ENCODE assay signal across 14 cellular contexts in genomic region chr7:18019562-18019961, GRCh38. TPM values are rescaled to one million over a fixed set of nuclear protein-coding genes. Genes with fewer than 3 reads are reported as not detected.
A peak's percentile ranks its signal among the peaks of the same experiment; 100 is the strongest.
DNase-seq lines count a peak whose midpoint lies in the region; TF ChIP-seq lines count a peak whose summit lies in the region.
"Had no signal": no experiment of that assay in that cellular context is flagged by ENCODE, and none has a peak within 500 bp of the region (broad histone marks: within the 10 kb centered on the region; RNA-seq: fewer than 3 reads in every experiment).

No MANE protein-coding gene starts in this region.

- intact Hi-C loops in left ventricle myocardium inferior (cut with micrococcal nuclease): no loop called here
- intact Hi-C loops in thyroid gland (cut with DNase I): no loop called here
- intact Hi-C loops in CD4-positive, alpha-beta memory T cell (cut with micrococcal nuclease): no loop called here

- CTCF ChIA-PET in CD4-positive, alpha-beta memory T cell (lab: Charles Lee; ENCODE audit: partially characterized antibody): no interaction called here

- H3K9me3 Mint-ChIP-seq in CD4-positive, alpha-beta memory T cell: peaks cover 0 to 4% (median 0%) of the 10 kb centered on the region in 8 donors
- H3K9me3 Mint-ChIP-seq: activated T-helper 2 cell treated with anti-CD3 and anti-CD28 coated beads, Interferon-gamma antibody, Interleukin-2, Interleukin-4, amounts not matched to agents 10 μg/mL and 5 μg/mL and 100 μg/mL, durations not matched to agents 14 hours and 24 hours and 36 hours; nephron progenitor cell had no signal

- H3K9ac ChIP-seq in adipocyte (ENCODE audit: low read length): peak overlapping the region; percentile 72

- H3K4me1 ChIP-seq in adipocyte (ENCODE audit: control insufficient read depth, insufficient read depth, low read length) (peaks cover 19% of the 10 kb centered on the region), left ventricle myocardium inferior (peaks cover 8% of the 10 kb centered on the region), thyroid gland (peaks cover 10 to 18% of the 10 kb centered on the region in 2 donors)
- H3K4me1 ChIP-seq in CD4-positive, alpha-beta memory T cell (ENCODE audit: insufficient read depth, low read length): no peaks in the 10 kb centered on the region

- DNase-seq in HFF-Myc (ENCODE audit: extremely low read depth, low read depth): peak; percentile 49
- peak; percentile 52 for DNase-seq in adipocyte (ENCODE audit: low read depth)
- DNase-seq in left ventricle myocardium inferior: no peak
- no peak for DNase-seq in thyroid gland
- DNase-seq in COR-L47 (lab: John Stamatoyannopoulos, UW): no peak
- DNase-seq in SIG-M5 (lab: John Stamatoyannopoulos, UW): no peak
- DNase-seq in CD4-positive, alpha-beta memory T cell: no peak
- DNase-seq in GM20000 (ENCODE audit: low spot score): no peak
- DNase-seq: erythroblast, NCI-H446, nephron progenitor cell, T1000 had no signal

- H3K9me3 ChIP-seq in adipocyte (ENCODE audit: control insufficient read depth, low read length): peaks cover 2% of the 10 kb centered on the region
- H3K9me3 ChIP-seq in left ventricle myocardium inferior (replicated peaks): no peaks in the 10 kb centered on the region
- no peaks in the 10 kb centered on the region for H3K9me3 ChIP-seq in thyroid gland
- no peaks in the 10 kb centered on the region for H3K9me3 ChIP-seq in CD4-positive, alpha-beta memory T cell (ENCODE audit: control insufficient read depth in 1 of 2, low read length in 2 of 2)

- H3K36me3 Mint-ChIP-seq in CD4-positive, alpha-beta memory T cell: no peaks in the 10 kb centered on the region

- POLR2A ChIA-PET in CD4-positive, alpha-beta memory T cell (lab: Charles Lee; ENCODE audit: partially characterized antibody): no interaction called here

- no peak overlapping the region for H3K4me3 Mint-ChIP-seq in CD4-positive, alpha-beta memory T cell
- H3K4me3 Mint-ChIP-seq: nephron progenitor cell had no signal

- H3K27ac Mint-ChIP-seq in CD4-positive, alpha-beta memory T cell: no peak overlapping the region
- H3K27ac Mint-ChIP-seq: activated T-helper 2 cell treated with anti-CD3 and anti-CD28 coated beads, Interferon-gamma antibody, Interleukin-2, Interleukin-4, amounts not matched to agents 10 μg/mL and 5 μg/mL and 100 μg/mL, durations not matched to agents 14 hours and 24 hours and 36 hours; nephron progenitor cell had no signal

- TF ChIP-seq CTCF in HFF-Myc (IDR thresholded peaks at IDR 0.05; ENCODE audit: low read depth, low read length, missing control alignments) (no peak), left ventricle myocardium inferior (IDR thresholded peaks at IDR 0.05; ENCODE audit: borderline replicate concordance) (no peak), thyroid gland (IDR thresholded peaks at IDR 0.05) (no peak), GM20000 (IDR thresholded peaks at IDR 0.05; ENCODE audit: extremely low read depth, missing control alignments) (no peak)

- H3K27me3 Mint-ChIP-seq in CD4-positive, alpha-beta memory T cell: peaks cover 13 to 16% of the 10 kb centered on the region in 2 donors

- WGBS in thyroid gland, 2 donors: 26 to 30% methylated on average over 1 of the region's 1 CpG

- H3K36me3 ChIP-seq in adipocyte (ENCODE audit: control insufficient read depth, insufficient read depth, low read length, severe bottlenecking): no peaks in the 10 kb centered on the region
- H3K36me3 ChIP-seq in left ventricle myocardium inferior: no peaks in the 10 kb centered on the region
- no peaks in the 10 kb centered on the region for H3K36me3 ChIP-seq in thyroid gland
- H3K36me3 ChIP-seq in CD4-positive, alpha-beta memory T cell (ENCODE audit: insufficient read depth, low read length): no peaks in the 10 kb centered on the region

- H3K4me3 ChIP-seq in HFF-Myc (replicated peaks; ENCODE audit: low read depth, low read length) (no peak overlapping the region), adipocyte (ENCODE audit: low read length) (peak overlapping the region; percentile 40), left ventricle myocardium inferior (no peak overlapping the region), thyroid gland (replicated peaks in 1 of 3) (no peak overlapping the region)
- no peak overlapping the region for H3K4me3 ChIP-seq in CD4-positive, alpha-beta memory T cell (ENCODE audit: low read length in 2 of 2)

- H3K27me3 ChIP-seq in adipocyte (replicated peaks; ENCODE audit: control insufficient read depth, insufficient read depth, low read length) (no peaks in the 10 kb centered on the region), left ventricle myocardium inferior (ENCODE audit: low read depth) (no peaks in the 10 kb centered on the region), thyroid gland (no peaks in the 10 kb centered on the region)
- no peaks in the 10 kb centered on the region for H3K27me3 ChIP-seq in CD4-positive, alpha-beta memory T cell (ENCODE audit: insufficient read depth, low read length)

- no peak for TF ChIP-seq POLR2A in thyroid gland (IDR thresholded peaks at IDR 0.05)

- H3K27ac ChIP-seq in left ventricle myocardium inferior (replicated peaks) (peak overlapping the region; percentile 66), thyroid gland (peak overlapping the region; percentile 24 to 65 (median 65))
- H3K27ac ChIP-seq in CD4-positive, alpha-beta memory T cell (ENCODE audit: low read depth, low read length): no peak overlapping the region
- H3K27ac ChIP-seq: HL-60 had no signal

- H3K4me1 Mint-ChIP-seq in CD4-positive, alpha-beta memory T cell: no peaks in the 10 kb centered on the region
- H3K4me1 Mint-ChIP-seq: nephron progenitor cell had no signal

RNA-seq across cellular contexts. Expression of gene PRPS1L1, which starts 8.1 kb away (rescaled TPM):
- total RNA-seq in left ventricle myocardium inferior (not detected), thyroid gland (not detected)
- total RNA-seq in CD4-positive, alpha-beta memory T cell: not detected
- polyA plus RNA-seq in CD4-positive, alpha-beta memory T cell: not detected
- total RNA-seq: activated T-helper 2 cell treated with anti-CD3 and anti-CD28 coated beads, Interferon-gamma antibody, Interleukin-2, Interleukin-4, amounts not matched to agents 10 μg/mL and 5 μg/mL and 100 μg/mL, durations not matched to agents 14 hours and 24 hours and 36 hours had no signal

Comparison
In these comparisons a context has a peak if more than half of its experiments do, and no peak if none do; other contexts are left out.
1. DNase-seq: peak in HFF-Myc (single experiment) and adipocyte (single experiment); none in left ventricle myocardium inferior (single experiment), thyroid gland (0 of 2), COR-L47 (single experiment), SIG-M5 (single experiment), CD4-positive, alpha-beta memory T cell (0 of 5) and GM20000 (single experiment).